ENCODE assay signal across 10 cellular contexts in genomic region chr3:60086811-60087210, GRCh38.
DNase-seq lines count a peak whose midpoint lies in the region; ATAC-seq and TF ChIP-seq lines count a peak whose summit lies in the region.
"Had no signal": no experiment of that assay in that cellular context is flagged by ENCODE, and none has a peak within 500 bp of the region (broad histone marks: within the 10 kb centered on the region; RNA-seq: fewer than 3 reads in every experiment).

No MANE protein-coding gene starts in this region.

- no peaks in the 10 kb centered on the region for H3K36me3 Mint-ChIP-seq in activated T-helper 17 cell treated with anti-CD3 and anti-CD28 coated beads, Interleukin-2, amount 50 U/mL, for 72 hours (ENCODE audit: low read depth)
- H3K36me3 Mint-ChIP-seq in CD14-positive monocyte = no peaks in the 10 kb centered on the region

- peaks cover 0 to 8% of the 10 kb centered on the region in 2 donors for H3K9me3 ChIP-seq in left lung

- no peaks in the 10 kb centered on the region for H3K4me1 ChIP-seq in left lung

- no peaks in the 10 kb centered on the region for H3K27me3 ChIP-seq in left lung

- H3K4me3 ChIP-seq in left lung = no peak overlapping the region

- H3K27me3 Mint-ChIP-seq in activated T-helper 17 cell treated with anti-CD3 and anti-CD28 coated beads, Interleukin-2, amount 50 U/mL, for 72 hours = no peaks in the 10 kb centered on the region
- H3K27me3 Mint-ChIP-seq in CD14-positive monocyte (ENCODE audit: low read depth in 3 of 3) = peaks cover 0 to 3% (median 1%) of the 10 kb centered on the region in 3 donors
- H3K27me3 Mint-ChIP-seq: IgD-negative memory B cell had no signal

- intact Hi-C loops in left lung (cut with DNase I) = no loop called here
- intact Hi-C loops in CD14-positive monocyte (cut with micrococcal nuclease) = no loop called here

- TF ChIP-seq CTCF in left lung (IDR thresholded peaks at IDR 0.05) = no peak
- no peak for TF ChIP-seq CTCF in CD14-positive monocyte (IDR thresholded peaks at IDR 0.05)

- no peak overlapping the region for H3K27ac ChIP-seq in left lung

- H3K4me1 Mint-ChIP-seq in activated T-helper 17 cell treated with anti-CD3 and anti-CD28 coated beads, Interleukin-2, amount 50 U/mL, for 72 hours = peaks cover 20% of the 10 kb centered on the region
- peaks cover 3% of the 10 kb centered on the region for H3K4me1 Mint-ChIP-seq in CD14-positive monocyte

- no peak overlapping the region for H3K27ac Mint-ChIP-seq in activated T-helper 17 cell treated with anti-CD3 and anti-CD28 coated beads, Interleukin-2, amount 50 U/mL, for 72 hours
- H3K27ac Mint-ChIP-seq in CD14-positive monocyte = no peak overlapping the region
- H3K27ac Mint-ChIP-seq: IgD-negative memory B cell had no signal

- peak; percentile 6 for DNase-seq in GM19240 (ENCODE audit: insufficient read length, low spot score)
- peak; percentile 31 for DNase-seq in stimulated activated CD4-positive, alpha-beta T cell treated with anti-CD3 and anti-CD28 coated beads, Interleukin-4, amount 100 ng/mL, for 1 hour
- DNase-seq in left lung = no peak
- DNase-seq in HK-2 (ENCODE audit: unreplicated experiment) = no peak
- DNase-seq in CD14-positive monocyte (ENCODE audit: low spot score) = no peak
- DNase-seq: aorta had no signal

- H3K36me3 ChIP-seq in left lung = no peaks in the 10 kb centered on the region

- H3K9me3 Mint-ChIP-seq in activated T-helper 17 cell treated with anti-CD3 and anti-CD28 coated beads, Interleukin-2, amount 50 U/mL, for 72 hours = peaks cover 4% of the 10 kb centered on the region
- H3K9me3 Mint-ChIP-seq in CD14-positive monocyte = peaks cover 0 to 13% (median 4%) of the 10 kb centered on the region in 7 donors
- H3K9me3 Mint-ChIP-seq: IgD-negative memory B cell had no signal

- ATAC-seq in HG03442 (IDR thresholded peaks at IDR 0.05; ENCODE audit: unreplicated experiment) (peak; percentile 93), left lung (no peak), GM19023 (IDR thresholded peaks at IDR 0.05; ENCODE audit: unreplicated experiment) (no peak)
- peak; percentile 99 for ATAC-seq in activated T-helper 17 cell treated with anti-CD3 and anti-CD28 coated beads, Interleukin-2, amount 50 U/mL, for 72 hours (replicated peaks)

- peak overlapping the region; percentile 36 for H3K4me3 Mint-ChIP-seq in activated T-helper 17 cell treated with anti-CD3 and anti-CD28 coated beads, Interleukin-2, amount 50 U/mL, for 72 hours
- no peak overlapping the region for H3K4me3 Mint-ChIP-seq in CD14-positive monocyte

Comparison
In these comparisons a context has a peak if more than half of its experiments do, and no peak if none do; other contexts are left out.
1. DNase-seq: peak in GM19240 (single experiment) and stimulated activated CD4-positive, alpha-beta T cell treated with anti-CD3 and anti-CD28 coated beads, Interleukin-4, amount 100 ng/mL, for 1 hour (single experiment); none in left lung (0 of 2), HK-2 (single experiment) and CD14-positive monocyte (single experiment).
2. ATAC-seq: peak in HG03442 (single experiment) and activated T-helper 17 cell treated with anti-CD3 and anti-CD28 coated beads, Interleukin-2, amount 50 U/mL, for 72 hours (single experiment); none in left lung (single experiment) and GM19023 (single experiment).